Comparison of ENCODE assay signal across 1 cellular context in the genomic region with DNA sequence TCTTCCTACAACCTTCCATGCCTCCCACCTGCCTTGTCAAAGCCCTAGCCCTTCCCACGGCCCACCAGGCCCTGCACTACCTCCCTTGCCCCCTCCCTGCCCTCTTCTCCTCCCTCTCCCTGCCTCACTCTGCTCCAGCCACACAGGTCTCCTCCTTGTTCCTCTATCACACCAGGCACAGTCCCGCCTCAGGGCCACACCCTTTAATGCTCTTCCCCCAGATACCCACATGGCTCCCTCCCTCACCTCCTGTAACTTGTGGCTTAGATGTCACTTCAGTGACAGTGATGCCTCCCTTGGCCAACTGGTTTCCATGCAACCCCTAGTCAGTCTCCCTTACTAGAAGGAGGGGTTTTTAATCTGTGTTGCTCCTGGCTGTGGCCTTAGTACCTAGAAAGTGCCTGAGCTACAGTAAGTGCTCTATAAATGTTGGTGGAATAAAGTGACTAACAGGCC.
TF ChIP-seq lines count a peak whose summit lies in the region.

No MANE protein-coding gene starts in this region.

TF ChIP-seq in H1, 55 proteins besides CTCF, POLR2A, EP300 and RAD21:
- TF ChIP-seq GTF2F1 (IDR thresholded peaks at IDR 0.05; ENCODE audit: borderline replicate concordance, low read depth, low read length) (no peak), ASH2L (IDR thresholded peaks at IDR 0.05; ENCODE audit: low read length) (no peak), TAF1 (IDR thresholded peaks at IDR 0.05; ENCODE audit: low read depth, low read length) (no peak), SIN3A (conservative IDR thresholded peaks at IDR 0.05 in 1 of 2, IDR thresholded peaks at IDR 0.05 in 1 of 2; ENCODE audit: low read depth in 1 of 2, low read length in 2 of 2) (no peak)
